Comparison of ENCODE assay signal across 8 cellular contexts in the genomic region with DNA sequence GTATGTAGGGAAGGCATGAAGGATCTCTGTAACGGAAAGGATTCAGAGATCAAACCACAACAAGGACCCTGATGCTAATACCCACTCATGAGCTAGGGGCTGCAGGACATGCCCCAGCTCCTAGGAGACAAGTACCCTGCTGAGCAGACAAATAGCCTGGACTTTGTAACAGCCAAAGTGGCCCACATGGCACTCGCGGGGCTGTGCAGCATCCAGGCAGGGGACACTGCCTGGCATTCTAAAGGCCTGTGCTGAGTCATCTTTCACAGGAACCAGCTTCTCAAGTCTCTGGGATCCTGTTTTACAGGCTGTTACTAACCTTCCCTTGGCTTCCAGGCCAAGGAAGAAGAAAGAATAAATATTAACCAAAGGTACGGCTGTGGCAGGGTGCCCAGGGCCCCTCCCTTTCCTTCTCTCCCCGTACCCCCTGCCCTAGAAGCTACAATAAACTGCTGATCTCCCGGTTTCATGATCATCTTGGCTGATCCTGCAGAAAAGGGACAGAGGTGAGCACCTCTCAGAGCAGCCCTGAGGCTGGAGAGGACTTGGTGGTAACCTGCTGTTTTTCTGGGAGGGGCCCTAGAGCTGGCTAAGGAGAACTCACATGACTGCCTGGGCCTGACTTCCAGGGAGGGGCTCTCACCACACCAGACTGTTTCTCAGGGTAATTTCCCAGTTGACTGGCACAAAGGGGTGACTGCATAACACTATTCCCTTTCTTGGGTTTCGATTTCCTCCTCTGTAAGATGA. TPM values are rescaled to one million over a fixed set of nuclear protein-coding genes. Genes with fewer than 3 reads are reported as not detected.
A peak's percentile ranks its signal among the peaks of the same experiment; 100 is the strongest.
DNase-seq lines count a peak whose midpoint lies in the region; ATAC-seq and TF ChIP-seq lines count a peak whose summit lies in the region.

No MANE protein-coding gene starts in this region.

- peaks cover 14% of the 10 kb centered on the region for H3K4me1 Mint-ChIP-seq in activated T-helper 2 cell treated with anti-CD3 and anti-CD28 coated beads, Interferon-gamma antibody, Interleukin-2, Interleukin-4, amounts not matched to agents 10 μg/mL and 5 μg/mL and 100 μg/mL, durations not matched to agents 14 hours and 24 hours and 36 hours (ENCODE audit: low read depth)

- CTCF ChIA-PET in GM10248 (lab: Yijun Ruan, JAX): interaction anchor here (0.8 to 5.4 kb wide), 9 partner anchors 9 to 406 kb away, joined by 3 to 35 read pairs (median 3); partner anchors contain the start of gene CNNM2

- H3K4me3 Mint-ChIP-seq in activated T-helper 2 cell treated with anti-CD3 and anti-CD28 coated beads, Interferon-gamma antibody, Interleukin-2, Interleukin-4, amounts not matched to agents 10 μg/mL and 5 μg/mL and 100 μg/mL, durations not matched to agents 14 hours and 24 hours and 36 hours (ENCODE audit: low read depth): no peak overlapping the region

- intact Hi-C loops in activated T-helper 2 cell treated with anti-CD3 and anti-CD28 coated beads, Interferon-gamma antibody, Interleukin-2, Interleukin-4, amounts not matched to agents 10 μg/mL and 5 μg/mL and 100 μg/mL, durations not matched to agents 14 hours and 24 hours and 36 hours (cut with micrococcal nuclease): loop anchor here (5.0 to 10.0 kb wide), 2 partner anchors 139 to 407 kb away; partner anchors contain the start of gene CYP17A1

- H3K36me3 Mint-ChIP-seq in activated T-helper 2 cell treated with anti-CD3 and anti-CD28 coated beads, Interferon-gamma antibody, Interleukin-2, Interleukin-4, amounts not matched to agents 10 μg/mL and 5 μg/mL and 100 μg/mL, durations not matched to agents 14 hours and 24 hours and 36 hours (ENCODE audit: low read depth): no peaks in the 10 kb centered on the region

- peak; percentile 42 for DNase-seq in AG08396 (ENCODE audit: low spot score)
- DNase-seq in HT1080 (ENCODE audit: low read depth): peak; percentile 78
- no peak for DNase-seq in activated T-helper 2 cell treated with anti-CD3 and anti-CD28 coated beads, Interferon-gamma antibody, Interleukin-2, Interleukin-4, amounts not matched to agents 10 μg/mL and 5 μg/mL and 100 μg/mL, durations not matched to agents 14 hours and 24 hours and 36 hours (ENCODE audit: low spot score)
- DNase-seq in hepatic stellate cell (ENCODE audit: low spot score): peak; percentile 49
- DNase-seq in GM10248 (ENCODE audit: extremely low spot score): no peak
- no peak for DNase-seq in activated T-cell treated with anti-CD3 and anti-CD28 coated beads for 4 hours

- H3K9me3 Mint-ChIP-seq in activated T-helper 2 cell treated with anti-CD3 and anti-CD28 coated beads, Interferon-gamma antibody, Interleukin-2, Interleukin-4, amounts not matched to agents 10 μg/mL and 5 μg/mL and 100 μg/mL, durations not matched to agents 14 hours and 24 hours and 36 hours: no peaks in the 10 kb centered on the region

- POLR2A ChIA-PET in GM10248 (lab: Yijun Ruan, JAX): no interaction called here

- peak overlapping the region in 20 of 21 experiments; percentile 25 to 81 (median 74) for H3K27ac ChIP-seq in skin epidermis

- peak overlapping the region in 1 of 7 experiments; percentile 1 for H3K4me3 ChIP-seq in skin epidermis

- no peaks in the 10 kb centered on the region for H3K27me3 Mint-ChIP-seq in activated T-helper 2 cell treated with anti-CD3 and anti-CD28 coated beads, Interferon-gamma antibody, Interleukin-2, Interleukin-4, amounts not matched to agents 10 μg/mL and 5 μg/mL and 100 μg/mL, durations not matched to agents 14 hours and 24 hours and 36 hours (ENCODE audit: low read depth)

- TF ChIP-seq CTCF in GM10248 (IDR thresholded peaks at IDR 0.05; ENCODE audit: control extremely low read depth, extremely low read depth, low read depth, missing control alignments): no peak

- H3K27ac Mint-ChIP-seq in activated T-helper 2 cell treated with anti-CD3 and anti-CD28 coated beads, Interferon-gamma antibody, Interleukin-2, Interleukin-4, amounts not matched to agents 10 μg/mL and 5 μg/mL and 100 μg/mL, durations not matched to agents 14 hours and 24 hours and 36 hours: peak overlapping the region; percentile 24

- no peak for ATAC-seq in HG02759 (IDR thresholded peaks at IDR 0.05; ENCODE audit: unreplicated experiment)

RNA-seq across cellular contexts. Expression of gene RPEL1, which starts 4.2 kb away (rescaled TPM):
- not detected in 2 replicates for total RNA-seq in HT1080 (2014; rRNA removed; shearing (Covaris generic))
- 0.03 TPM in 1 of 2 replicates, not detected in the other for polyA plus RNA-seq in HT1080 (2015; cell fraction: cytosol; rRNA removed)
- 0.09 TPM in 1 of 2 replicates, not detected in the other for polyA plus RNA-seq in HT1080 (2015; cell fraction: nucleus; rRNA removed)
- not detected in 2 replicates for total RNA-seq in activated T-helper 2 cell treated with anti-CD3 and anti-CD28 coated beads, Interferon-gamma antibody, Interleukin-2, Interleukin-4, amounts not matched to agents 10 μg/mL and 5 μg/mL and 100 μg/mL, durations not matched to agents 14 hours and 24 hours and 36 hours

RNA-seq across cellular contexts. Expression of gene INA, which starts 35.5 kb away (rescaled TPM):
- total RNA-seq in HT1080 (2014; rRNA removed; shearing (Covaris generic)): not detected in 2 replicates
- polyA plus RNA-seq in HT1080 (2015; cell fraction: cytosol; rRNA removed): not detected in 2 replicates
- polyA plus RNA-seq in HT1080 (2015; cell fraction: nucleus; rRNA removed): not detected in 2 replicates
- total RNA-seq in activated T-helper 2 cell treated with anti-CD3 and anti-CD28 coated beads, Interferon-gamma antibody, Interleukin-2, Interleukin-4, amounts not matched to agents 10 μg/mL and 5 μg/mL and 100 μg/mL, durations not matched to agents 14 hours and 24 hours and 36 hours: 0.78 and 0.87 TPM in 2 replicates

RNA-seq across cellular contexts. Expression of gene NT5C2, which starts 48.4 kb away (rescaled TPM):
- total RNA-seq in HT1080 (2014; rRNA removed; shearing (Covaris generic)): 29.2 and 40.0 TPM in 2 replicates
- polyA plus RNA-seq in HT1080 (2015; cell fraction: cytosol; rRNA removed): 37.3 and 38.3 TPM in 2 replicates
- polyA plus RNA-seq in HT1080 (2015; cell fraction: nucleus; rRNA removed): 85.6 and 105 TPM in 2 replicates
- total RNA-seq in activated T-helper 2 cell treated with anti-CD3 and anti-CD28 coated beads, Interferon-gamma antibody, Interleukin-2, Interleukin-4, amounts not matched to agents 10 μg/mL and 5 μg/mL and 100 μg/mL, durations not matched to agents 14 hours and 24 hours and 36 hours: 58.1 and 60.6 TPM in 2 replicates

Comparison
In these comparisons a context has a peak if more than half of its experiments do, and no peak if none do; other contexts are left out.
1. DNase-seq: peak in AG08396 (single experiment), HT1080 (single experiment) and hepatic stellate cell (single experiment); none in activated T-helper 2 cell treated with anti-CD3 and anti-CD28 coated beads, Interferon-gamma antibody, Interleukin-2, Interleukin-4, amounts not matched to agents 10 μg/mL and 5 μg/mL and 100 μg/mL, durations not matched to agents 14 hours and 24 hours and 36 hours (single experiment), GM10248 (single experiment) and activated T-cell treated with anti-CD3 and anti-CD28 coated beads for 4 hours (single experiment).